18 cellular contexts compared by ENCODE assay signal in genomic region chr17:67019809-67020208, GRCh38. TPM values are rescaled to one million over a fixed set of nuclear protein-coding genes. Genes with fewer than 3 reads are reported as not detected.
A peak's percentile ranks its signal among the peaks of the same experiment; 100 is the strongest.
DNase-seq lines count a peak whose midpoint lies in the region; ATAC-seq and TF ChIP-seq lines count a peak whose summit lies in the region.
"Had no signal": no experiment of that assay in that cellular context is flagged by ENCODE, and none has a peak within 500 bp of the region (broad histone marks: within the 10 kb centered on the region; RNA-seq: fewer than 3 reads in every experiment).

No MANE protein-coding gene starts in this region.

- no peak overlapping the region for H3K4ac ChIP-seq in neuronal stem cell (ENCODE audit: low read length)

- H2BK120ac ChIP-seq in neuronal stem cell (ENCODE audit: low read depth, low read length) = no peak overlapping the region

- H3K36me3 Mint-ChIP-seq in GM23338 (ENCODE audit: low read depth) = no peaks in the 10 kb centered on the region
- H3K36me3 Mint-ChIP-seq: CD14-positive monocyte; CD8-positive, alpha-beta T cell had no signal

- H2BK12ac ChIP-seq in neuronal stem cell (ENCODE audit: low read length) = no peak overlapping the region

- peak; percentile 16; the same call in 1 of the 3 replicates for ATAC-seq in GM23338
- no peak for ATAC-seq in HG03457 (IDR thresholded peaks at IDR 0.05; ENCODE audit: unreplicated experiment)
- ATAC-seq: CD8-positive, alpha-beta T cell; HCT116 had no signal

- H3K4me3 ChIP-seq in GM23338 (no peak overlapping the region), neuronal stem cell (ENCODE audit: low read length in 2 of 2) (no peak overlapping the region), left ventricle myocardium inferior (no peak overlapping the region)

- no CpG with 5 or more reads among the region's 8 CpGs for WGBS in neuronal stem cell (ENCODE audit: extremely low coverage in 2 of 2, insufficient read length in 2 of 2, insufficient replicate concordance in 1 of 2), 2 donors

- H2AFZ ChIP-seq in GM23338 = no peak overlapping the region
- no peak overlapping the region for H2AFZ ChIP-seq in neuronal stem cell (ENCODE audit: low read length)

- H3K27ac ChIP-seq in GM23338 (ENCODE audit: low read depth) (no peak overlapping the region), cingulate gyrus (ENCODE audit: low read depth, low read length) (peak overlapping the region; percentile 47), neuronal stem cell (replicated peaks; ENCODE audit: low read length) (no peak overlapping the region), left ventricle myocardium inferior (replicated peaks) (no peak overlapping the region)
- H3K27ac ChIP-seq: 22Rv1, HL-60 had no signal

- peaks cover 14% of the 10 kb centered on the region for H3K27me3 Mint-ChIP-seq in GM23338 (ENCODE audit: insufficient read depth, low read depth, poor library complexity)

- no peak overlapping the region for H3K4me3 Mint-ChIP-seq in GM23338
- H3K4me3 Mint-ChIP-seq: CD14-positive monocyte; CD8-positive, alpha-beta T cell had no signal

- no peak overlapping the region for H3K27ac Mint-ChIP-seq in GM23338
- H3K27ac Mint-ChIP-seq: CD14-positive monocyte; CD8-positive, alpha-beta T cell had no signal

- H3K79me1 ChIP-seq in neuronal stem cell (ENCODE audit: low read depth, low read length) = no peaks in the 10 kb centered on the region

- H2AK5ac ChIP-seq in neuronal stem cell (ENCODE audit: low read depth, low read length) = peak overlapping the region; percentile 88

- H2BK5ac ChIP-seq in neuronal stem cell (ENCODE audit: low read length) = no peak overlapping the region

- intact Hi-C loops in left ventricle myocardium inferior (cut with micrococcal nuclease) = no loop called here

- no peaks in the 10 kb centered on the region for H3K9me3 Mint-ChIP-seq in GM23338
- H3K9me3 Mint-ChIP-seq: CD8-positive, alpha-beta T cell had no signal

- H3K4me1 Mint-ChIP-seq in GM23338 = peaks cover 9% of the 10 kb centered on the region
- H3K4me1 Mint-ChIP-seq: CD14-positive monocyte had no signal

- no peaks in the 10 kb centered on the region for H3K9me2 ChIP-seq in GM23338 (ENCODE audit: insufficient read depth)

- H3K36me3 ChIP-seq in GM23338 (ENCODE audit: insufficient read depth) (no peaks in the 10 kb centered on the region), neuronal stem cell (replicated peaks in 1 of 2; ENCODE audit: control insufficient read depth in 2 of 2, insufficient read depth in 2 of 2, low read length in 2 of 2) (peaks cover 0 to 34% of the 10 kb centered on the region in 2 donors), left ventricle myocardium inferior (no peaks in the 10 kb centered on the region)

- no peaks in the 10 kb centered on the region for H4K20me1 ChIP-seq in GM23338 (replicated peaks; ENCODE audit: insufficient read depth)

- H3K4me1 ChIP-seq in GM23338 (ENCODE audit: insufficient read depth) (no peaks in the 10 kb centered on the region), neuronal stem cell (ENCODE audit: control insufficient read depth in 2 of 2, insufficient read depth in 1 of 2, low read depth in 1 of 2, low read length in 2 of 2) (peaks cover 4 to 12% of the 10 kb centered on the region in 2 donors), left ventricle myocardium inferior (no peaks in the 10 kb centered on the region)

- no peak overlapping the region for H3K14ac ChIP-seq in neuronal stem cell (ENCODE audit: low read length)

- H3K23ac ChIP-seq in neuronal stem cell (ENCODE audit: low read depth, low read length, poor library complexity) = no peak overlapping the region

- H3K27me3 ChIP-seq in GM23338 (ENCODE audit: insufficient read depth) = no peaks in the 10 kb centered on the region
- H3K27me3 ChIP-seq in neuronal stem cell (ENCODE audit: control insufficient read depth in 3 of 3, insufficient read depth in 3 of 3, low read depth in 1 of 3, low read length in 3 of 3) = no peaks in the 10 kb centered on the region
- peaks cover 25% of the 10 kb centered on the region for H3K27me3 ChIP-seq in left ventricle myocardium inferior (ENCODE audit: low read depth)

- H3K9me3 ChIP-seq in neuronal stem cell (replicated peaks in 1 of 2; ENCODE audit: control insufficient read depth in 2 of 2, insufficient read depth in 1 of 2, low read depth in 1 of 2, low read length in 2 of 2) = no peaks in the 10 kb centered on the region
- H3K9me3 ChIP-seq in left ventricle myocardium inferior (replicated peaks) = no peaks in the 10 kb centered on the region

- H2BK15ac ChIP-seq in neuronal stem cell (ENCODE audit: low read length) = no peak overlapping the region

- H3K9ac ChIP-seq in neuronal stem cell (ENCODE audit: low read depth, low read length, poor library complexity) = no peak overlapping the region

- no peak overlapping the region for H3K4me2 ChIP-seq in GM23338
- no peak overlapping the region for H3K4me2 ChIP-seq in neuronal stem cell (ENCODE audit: insufficient read depth, low read length, poor library complexity, severe bottlenecking)

- H3K18ac ChIP-seq in neuronal stem cell (ENCODE audit: low read length) = peak overlapping the region; percentile 61

- no peaks in the 10 kb centered on the region for H3F3A ChIP-seq in GM23338 (replicated peaks; ENCODE audit: low read depth)

- H4K8ac ChIP-seq in neuronal stem cell (ENCODE audit: low read depth, low read length) = no peak overlapping the region

- DNase-seq in DMS153 (lab: John Stamatoyannopoulos, UW) (peak; percentile 37), DMS153 treated with DMSO at 0.1 percent for 48 hours (lab: John Stamatoyannopoulos, UW; ENCODE audit: unreplicated experiment) (no peak), GM23338 (ENCODE audit: low spot score) (no peak), neuronal stem cell (ENCODE audit: low spot score) (no peak), NCI-H1930 (lab: John Stamatoyannopoulos, UW) (no peak), left ventricle myocardium inferior (no peak)
- DNase-seq: CD8-positive, alpha-beta T cell; DMS53; GF-D8 had no signal

- no peak for TF ChIP-seq CTCF in GM23338 (conservative IDR thresholded peaks at IDR 0.05; ENCODE audit: low read depth in 2 of 2)
- no peak for TF ChIP-seq CTCF in left ventricle myocardium inferior (IDR thresholded peaks at IDR 0.05; ENCODE audit: borderline replicate concordance)

- H3K79me2 ChIP-seq in GM23338 (replicated peaks; ENCODE audit: insufficient read depth) = no peaks in the 10 kb centered on the region

- H4K91ac ChIP-seq in neuronal stem cell (ENCODE audit: low read depth, low read length, poor library complexity) = no peak overlapping the region

TF ChIP-seq in GM23338, 12 proteins besides CTCF, POLR2A, EP300 and RAD21:
- TF ChIP-seq STAT1 (IDR thresholded peaks at IDR 0.05; ENCODE audit: unreplicated experiment) = no peak

RNA-seq across cellular contexts. Expression of gene CACNG1, which starts 24.5 kb away (rescaled TPM):
- total RNA-seq in GM23338 (2014; rRNA removed; shearing (Covaris generic)) = not detected in 2 replicates
- polyA plus RNA-seq in GM23338 (2016; fragmentation: Nextera tagmentation; extraction: Ambion mirVana) = not detected in 2 replicates
- 0.29 TPM for polyA plus RNA-seq in neuronal stem cell (2013, experiment 1 of 2)
- polyA plus RNA-seq in neuronal stem cell (2013, experiment 2 of 2) = 0.25 TPM
- total RNA-seq in left ventricle myocardium inferior = not detected
- total RNA-seq: A673; CD8-positive, alpha-beta T cell; H4 had no signal
- polyA plus RNA-seq: BJ, CD14-positive monocyte had no signal

RNA-seq across cellular contexts. Expression of gene CACNG4, which starts 55.3 kb away (rescaled TPM):
- 4.0 and 4.1 TPM in 2 replicates for total RNA-seq in GM23338 (2014; rRNA removed; shearing (Covaris generic))
- polyA plus RNA-seq in GM23338 (2016; fragmentation: Nextera tagmentation; extraction: Ambion mirVana) = 1.6 and 1.9 TPM in 2 replicates
- polyA plus RNA-seq in neuronal stem cell (2013, experiment 1 of 2) = 8.3 TPM
- 8.6 TPM for polyA plus RNA-seq in neuronal stem cell (2013, experiment 2 of 2)
- not detected for total RNA-seq in left ventricle myocardium inferior
- total RNA-seq: CD8-positive, alpha-beta T cell had no signal
- polyA plus RNA-seq: CD14-positive monocyte had no signal
